In the genomic region with DNA sequence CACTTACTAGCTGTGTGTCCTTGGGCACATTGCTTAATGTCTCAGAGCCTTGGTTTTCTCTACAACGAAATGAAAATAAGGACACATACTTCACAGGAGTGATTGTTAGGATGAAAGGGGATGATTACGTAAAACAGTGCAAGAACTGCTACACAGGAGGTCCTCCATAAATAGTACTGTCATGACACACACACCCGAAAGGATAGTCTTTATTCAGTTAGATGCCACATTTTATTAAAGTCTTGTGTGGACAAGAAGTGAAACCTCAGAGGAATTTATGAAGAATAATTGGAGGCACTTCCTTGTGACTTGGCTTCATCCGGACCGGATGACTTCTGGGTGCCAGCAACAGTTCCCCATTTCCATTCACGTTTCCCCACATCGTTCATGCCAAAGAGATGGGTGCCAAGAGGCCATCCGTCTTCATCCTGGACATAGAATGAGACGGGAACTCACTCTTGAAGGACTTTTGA, we compare ENCODE assay signal across 14 cellular contexts.
A peak's percentile ranks its signal among the peaks of the same experiment; 100 is the strongest.
DNase-seq lines count a peak whose midpoint lies in the region; ATAC-seq and TF ChIP-seq lines count a peak whose summit lies in the region.
"Had no signal": no experiment of that assay in that cellular context is flagged by ENCODE, and none has a peak within 500 bp of the region (broad histone marks: within the 10 kb centered on the region; RNA-seq: fewer than 3 reads in every experiment).

No MANE protein-coding gene starts in this region.

- H3K4me1 Mint-ChIP-seq in naive thymus-derived CD4-positive, alpha-beta T cell: peaks cover 0 to 11% (median 0%) of the 10 kb centered on the region in 7 donors
- H3K4me1 Mint-ChIP-seq in activated CD4-positive, alpha-beta T cell treated with anti-CD3 and anti-CD28 coated beads, Interleukin-2, amount 10 ng/mL, durations not matched to agents 7 days and 5 days: peaks cover 10% of the 10 kb centered on the region

- no peak overlapping the region for H3K27ac Mint-ChIP-seq in naive thymus-derived CD4-positive, alpha-beta T cell
- no peak overlapping the region for H3K27ac Mint-ChIP-seq in activated CD4-positive, alpha-beta T cell treated with anti-CD3 and anti-CD28 coated beads, Interleukin-2, amount 10 ng/mL, durations not matched to agents 7 days and 5 days
- H3K27ac Mint-ChIP-seq: activated naive CD8-positive, alpha-beta T cell treated with anti-CD3 and anti-CD28 coated beads for 36 hours had no signal

- H3K27me3 ChIP-seq in brain microvascular endothelial cell (replicated peaks): no peaks in the 10 kb centered on the region
- no peaks in the 10 kb centered on the region for H3K27me3 ChIP-seq in naive thymus-derived CD4-positive, alpha-beta T cell (ENCODE audit: control insufficient read depth in 2 of 2, insufficient read depth in 2 of 2, low read length in 2 of 2)

- H3K4me3 ChIP-seq in brain microvascular endothelial cell (ENCODE audit: low read depth, low read length): no peak overlapping the region
- no peak overlapping the region for H3K4me3 ChIP-seq in naive thymus-derived CD4-positive, alpha-beta T cell (ENCODE audit: low read length)
- H3K4me3 ChIP-seq: GM12878 had no signal

- CTCF ChIA-PET in naive thymus-derived CD4-positive, alpha-beta T cell (lab: Charles Lee): no interaction called here
- CTCF ChIA-PET in activated CD4-positive, alpha-beta T cell treated with anti-CD3 and anti-CD28 coated beads, Interleukin-2, amount 10 ng/mL, durations not matched to agents 7 days and 5 days (lab: Charles Lee): no interaction called here

- DNase-seq in CD1c-positive myeloid dendritic cell (ENCODE audit: extremely low spot score) (peak; percentile 62), MV-4-11 (lab: John Stamatoyannopoulos, UW) (peak; percentile 97), brain microvascular endothelial cell (peak; percentile 33), H4 (ENCODE audit: low spot score) (no peak)
- no peak for DNase-seq in naive thymus-derived CD4-positive, alpha-beta T cell
- DNase-seq in activated CD4-positive, alpha-beta T cell treated with anti-CD3 and anti-CD28 coated beads, Interleukin-2, amount 10 ng/mL, durations not matched to agents 7 days and 5 days: no peak
- DNase-seq: activated naive CD8-positive, alpha-beta T cell treated with anti-CD3 and anti-CD28 coated beads for 36 hours; effector CD4-positive, alpha-beta T cell; KG1; OCI-M1 had no signal

- no peaks in the 10 kb centered on the region for H3K9me3 Mint-ChIP-seq in naive thymus-derived CD4-positive, alpha-beta T cell
- H3K9me3 Mint-ChIP-seq in activated CD4-positive, alpha-beta T cell treated with anti-CD3 and anti-CD28 coated beads, Interleukin-2, amount 10 ng/mL, durations not matched to agents 7 days and 5 days: no peaks in the 10 kb centered on the region
- H3K9me3 Mint-ChIP-seq: activated naive CD8-positive, alpha-beta T cell treated with anti-CD3 and anti-CD28 coated beads for 36 hours had no signal

- H3K4me3 Mint-ChIP-seq in naive thymus-derived CD4-positive, alpha-beta T cell: no peak overlapping the region
- no peak overlapping the region for H3K4me3 Mint-ChIP-seq in activated CD4-positive, alpha-beta T cell treated with anti-CD3 and anti-CD28 coated beads, Interleukin-2, amount 10 ng/mL, durations not matched to agents 7 days and 5 days
- H3K4me3 Mint-ChIP-seq: activated naive CD8-positive, alpha-beta T cell treated with anti-CD3 and anti-CD28 coated beads for 36 hours had no signal

- peaks cover 0 to 2% (median 0%) of the 10 kb centered on the region in 5 donors for H3K36me3 Mint-ChIP-seq in naive thymus-derived CD4-positive, alpha-beta T cell
- no peaks in the 10 kb centered on the region for H3K36me3 Mint-ChIP-seq in activated CD4-positive, alpha-beta T cell treated with anti-CD3 and anti-CD28 coated beads, Interleukin-2, amount 10 ng/mL, durations not matched to agents 7 days and 5 days (ENCODE audit: low read depth)
- H3K36me3 Mint-ChIP-seq: activated naive CD8-positive, alpha-beta T cell treated with anti-CD3 and anti-CD28 coated beads for 36 hours had no signal

- no peak overlapping the region for H3K27ac ChIP-seq in brain microvascular endothelial cell
- no peak overlapping the region for H3K27ac ChIP-seq in naive thymus-derived CD4-positive, alpha-beta T cell (ENCODE audit: low read depth, low read length)
- H3K27ac ChIP-seq: parathyroid adenoma had no signal

- no peaks in the 10 kb centered on the region for H3K4me1 ChIP-seq in naive thymus-derived CD4-positive, alpha-beta T cell (ENCODE audit: control insufficient read depth in 2 of 2, insufficient read depth in 2 of 2, low read length in 2 of 2)

- in situ Hi-C loops in brain microvascular endothelial cell (cut with HindIII; ENCODE audit: low pct_ligation_motif_present, low sequenced_read_pairs): no loop called here

- H3K27me3 Mint-ChIP-seq in naive thymus-derived CD4-positive, alpha-beta T cell: peaks cover 2 to 24% (median 8%) of the 10 kb centered on the region in 5 donors
- peaks cover 4% of the 10 kb centered on the region for H3K27me3 Mint-ChIP-seq in activated CD4-positive, alpha-beta T cell treated with anti-CD3 and anti-CD28 coated beads, Interleukin-2, amount 10 ng/mL, durations not matched to agents 7 days and 5 days

- no peaks in the 10 kb centered on the region for H3K9me3 ChIP-seq in naive thymus-derived CD4-positive, alpha-beta T cell (ENCODE audit: control insufficient read depth in 2 of 3, low read length in 3 of 3)

- POLR2A ChIA-PET in naive thymus-derived CD4-positive, alpha-beta T cell (lab: Charles Lee): no interaction called here
- POLR2A ChIA-PET in activated CD4-positive, alpha-beta T cell treated with anti-CD3 and anti-CD28 coated beads, Interleukin-2, amount 10 ng/mL, durations not matched to agents 7 days and 5 days (lab: Charles Lee): no interaction called here

- H3K36me3 ChIP-seq in brain microvascular endothelial cell (replicated peaks): no peaks in the 10 kb centered on the region
- H3K36me3 ChIP-seq in naive thymus-derived CD4-positive, alpha-beta T cell (ENCODE audit: control insufficient read depth in 2 of 3, insufficient read depth in 3 of 3, low read length in 3 of 3): no peaks in the 10 kb centered on the region

- peak; percentile 42 for ATAC-seq in naive thymus-derived CD4-positive, alpha-beta T cell
- ATAC-seq in GM19463 (IDR thresholded peaks at IDR 0.05; ENCODE audit: unreplicated experiment): no peak
- ATAC-seq in GM21515 (IDR thresholded peaks at IDR 0.05; ENCODE audit: unreplicated experiment): no peak
- ATAC-seq: GM12878 had no signal

- TF ChIP-seq CTCF in brain microvascular endothelial cell (IDR thresholded peaks at IDR 0.05; ENCODE audit: low read depth, low read length, missing control alignments): no peak

- intact Hi-C loops in naive thymus-derived CD4-positive, alpha-beta T cell (cut with micrococcal nuclease): no loop called here

Comparison
In these comparisons a context has a peak if more than half of its experiments do, and no peak if none do; other contexts are left out.
1. DNase-seq: peak in CD1c-positive myeloid dendritic cell (single experiment), MV-4-11 (single experiment) and brain microvascular endothelial cell (single experiment); none in naive thymus-derived CD4-positive, alpha-beta T cell (0 of 9), H4 (single experiment) and activated CD4-positive, alpha-beta T cell treated with anti-CD3 and anti-CD28 coated beads, Interleukin-2, amount 10 ng/mL, durations not matched to agents 7 days and 5 days (single experiment).